In the genomic region with DNA sequence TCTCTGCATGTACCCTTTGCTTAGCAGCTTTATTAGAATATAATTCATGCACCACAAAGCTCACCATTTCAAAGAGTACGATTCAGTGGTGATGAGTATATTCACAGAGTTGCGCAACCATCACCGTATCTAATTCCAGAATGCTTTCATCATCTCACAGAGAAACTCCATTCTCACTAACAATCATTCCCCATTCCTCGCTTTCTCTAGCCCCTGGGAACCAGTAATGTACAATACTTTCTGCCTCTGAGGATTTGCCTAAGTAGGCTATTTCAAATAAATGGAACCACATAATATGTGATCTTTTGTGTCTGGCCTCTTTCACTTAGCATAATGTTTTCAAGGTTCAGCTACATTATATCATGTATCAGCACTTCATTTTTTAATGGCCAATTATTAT, we compare ENCODE assay signal across 14 cellular contexts.
DNase-seq lines count a peak whose midpoint lies in the region; ATAC-seq, FAIRE-seq and TF ChIP-seq lines count a peak whose summit lies in the region.
"Had no signal": no experiment of that assay in that cellular context is flagged by ENCODE, and none has a peak within 500 bp of the region (broad histone marks: within the 10 kb centered on the region; RNA-seq: fewer than 3 reads in every experiment).

No MANE protein-coding gene starts in this region.

- no peaks in the 10 kb centered on the region for H3K4me1 Mint-ChIP-seq in natural killer cell
- H3K4me1 Mint-ChIP-seq: T-cell had no signal

- H3K27ac Mint-ChIP-seq in natural killer cell: no peak overlapping the region
- H3K27ac Mint-ChIP-seq: dendritic cell treated with granulocyte-macrophage colony-stimulating factor and Interleukin-4, amounts not matched to agents 40 ng/mL and 50 ng/mL, for 4 days; progenitor cell of endocrine pancreas; T-cell had no signal

- no peak overlapping the region for H3K27ac ChIP-seq in keratinocyte (ENCODE audit: control insufficient read depth, insufficient read depth, low read length)
- H3K27ac ChIP-seq: C4-2B, uterus had no signal

- peaks cover 6 to 8% of the 10 kb centered on the region in 2 donors for H3K9me3 Mint-ChIP-seq in natural killer cell
- H3K9me3 Mint-ChIP-seq: dendritic cell treated with granulocyte-macrophage colony-stimulating factor and Interleukin-4, amounts not matched to agents 40 ng/mL and 50 ng/mL, for 4 days had no signal

- H3K4me1 ChIP-seq in keratinocyte (ENCODE audit: control insufficient read depth, extremely low read depth, insufficient read depth, low read length): no peaks in the 10 kb centered on the region
- H3K4me1 ChIP-seq: uterus had no signal

- no peak overlapping the region for H3K9ac ChIP-seq in keratinocyte (ENCODE audit: control insufficient read depth, extremely low read depth, insufficient read depth, low read length)

- no peaks in the 10 kb centered on the region for H3K27me3 Mint-ChIP-seq in natural killer cell (ENCODE audit: low read depth in 2 of 2)
- H3K27me3 Mint-ChIP-seq: dendritic cell treated with granulocyte-macrophage colony-stimulating factor and Interleukin-4, amounts not matched to agents 40 ng/mL and 50 ng/mL, for 4 days; progenitor cell of endocrine pancreas; T-cell had no signal

- no peak for ATAC-seq in HG03095 (IDR thresholded peaks at IDR 0.05; ENCODE audit: unreplicated experiment)
- no peak for ATAC-seq in natural killer cell
- ATAC-seq: mucosa of descending colon, T-cell had no signal

- H3K36me3 ChIP-seq in keratinocyte (ENCODE audit: control insufficient read depth in 2 of 2, extremely low read depth in 1 of 2, insufficient read depth in 2 of 2, low read length in 2 of 2): no peaks in the 10 kb centered on the region
- H3K36me3 ChIP-seq: uterus had no signal

- no peaks in the 10 kb centered on the region for H3K9me1 ChIP-seq in keratinocyte (ENCODE audit: control insufficient read depth, extremely low read depth, insufficient read depth, low read length)

- H3K36me3 Mint-ChIP-seq in natural killer cell: no peaks in the 10 kb centered on the region
- H3K36me3 Mint-ChIP-seq: T-cell had no signal

- peak; percentile 52 for DNase-seq in AG09309 (ENCODE audit: low read depth)
- peak; percentile 50 for DNase-seq in HT1080 (ENCODE audit: low read depth)
- peak; percentile 93 for DNase-seq in astrocyte of the cerebellum (ENCODE audit: low read depth)
- DNase-seq in keratinocyte (ENCODE audit: low read depth, low spot score): no peak
- no peak for DNase-seq in activated naive CD4-positive, alpha-beta T cell (lab: John Stamatoyannopoulos, UW)
- no peak for DNase-seq in activated CD4-positive, alpha-beta T cell treated with anti-CD3 and anti-CD28 coated beads for 4 hours
- DNase-seq in natural killer cell: no peak
- DNase-seq: mucosa of descending colon, T-cell, uterus had no signal

- intact Hi-C loops in natural killer cell (cut with micrococcal nuclease): no loop called here

- TF ChIP-seq CTCF in AG09309 (IDR thresholded peaks at IDR 0.05; ENCODE audit: control insufficient read depth, insufficient read depth, low read depth, low read length, missing control alignments) (no peak), astrocyte of the cerebellum (IDR thresholded peaks at IDR 0.05; ENCODE audit: low read depth, low read length, missing control alignments) (no peak), keratinocyte (optimal IDR thresholded peaks at IDR 0.05 in 1 of 3, IDR thresholded peaks at IDR 0.05 in 1 of 3, conservative IDR thresholded peaks at IDR 0.05 in 1 of 3; ENCODE audit: extremely low read depth in 1 of 3, insufficient read depth in 2 of 3, low read length in 3 of 3) (no peak), natural killer cell (IDR thresholded peaks at IDR 0.05) (no peak)

- peak; percentile 49 for FAIRE-seq in keratinocyte (lab: Jason Lieb, UNC)

- H3K4me2 ChIP-seq in keratinocyte (ENCODE audit: control insufficient read depth, extremely low read depth, insufficient read depth, low read depth, low read length): no peak overlapping the region

- no peaks in the 10 kb centered on the region for H3K27me3 ChIP-seq in keratinocyte (ENCODE audit: control insufficient read depth, extremely low read depth, insufficient read depth, low read length)
- H3K27me3 ChIP-seq: uterus had no signal

- H3K4me3 ChIP-seq in AG09309 (ENCODE audit: control insufficient read depth, low read depth, low read length): no peak overlapping the region
- H3K4me3 ChIP-seq in astrocyte of the cerebellum (ENCODE audit: low read depth, low read length): no peak overlapping the region
- no peak overlapping the region for H3K4me3 ChIP-seq in keratinocyte (ENCODE audit: control insufficient read depth in 2 of 3, extremely low read depth in 1 of 3, insufficient read depth in 2 of 3, low read depth in 1 of 3, low read length in 3 of 3)
- H3K4me3 ChIP-seq: mucosa of descending colon, uterus had no signal

- no peak overlapping the region for H3K4me3 Mint-ChIP-seq in natural killer cell
- H3K4me3 Mint-ChIP-seq: dendritic cell treated with granulocyte-macrophage colony-stimulating factor and Interleukin-4, amounts not matched to agents 40 ng/mL and 50 ng/mL, for 4 days; T-cell had no signal

- dilution Hi-C loops in keratinocyte (cut with MboI; ENCODE audit: extremely low pct_ligation_motif_present, low sequenced_read_pairs): no loop called here

- no peaks in the 10 kb centered on the region for H3K9me3 ChIP-seq in keratinocyte (ENCODE audit: control insufficient read depth, low read depth, low read length)
- H3K9me3 ChIP-seq: mucosa of descending colon, uterus had no signal

- no peak overlapping the region for H2AFZ ChIP-seq in keratinocyte (ENCODE audit: control insufficient read depth, low read length)

- no peaks in the 10 kb centered on the region for H3K79me2 ChIP-seq in keratinocyte (ENCODE audit: control insufficient read depth, insufficient read depth, low read length)

- in situ Hi-C loops in astrocyte of the cerebellum (cut with HindIII; ENCODE audit: low sequenced_read_pairs): no loop called here

- H4K20me1 ChIP-seq in keratinocyte (ENCODE audit: control insufficient read depth, extremely low read depth, insufficient read depth, low read length): no peaks in the 10 kb centered on the region

Comparison
In these comparisons a context has a peak if more than half of its experiments do, and no peak if none do; other contexts are left out.
1. DNase-seq: peak in AG09309 (single experiment), HT1080 (single experiment) and astrocyte of the cerebellum (single experiment); none in keratinocyte (single experiment), activated naive CD4-positive, alpha-beta T cell (0 of 4), activated CD4-positive, alpha-beta T cell treated with anti-CD3 and anti-CD28 coated beads for 4 hours (0 of 2) and natural killer cell (single experiment).